Comparison of ENCODE assay signal across 9 cellular contexts in genomic region chr12:948238-948637, GRCh38. TPM values are rescaled to one million over a fixed set of nuclear protein-coding genes. Genes with fewer than 3 reads are reported as not detected.
DNase-seq lines count a peak whose midpoint lies in the region; ATAC-seq, FAIRE-seq and TF ChIP-seq lines count a peak whose summit lies in the region.
"Had no signal": no experiment of that assay in that cellular context is flagged by ENCODE, and none has a peak within 500 bp of the region (broad histone marks: within the 10 kb centered on the region; RNA-seq: fewer than 3 reads in every experiment).

No MANE protein-coding gene starts in this region.

- H3K4me1 Mint-ChIP-seq in activated T-cell treated with anti-CD3 and anti-CD28 coated beads, Interleukin-2, amount 50 U/mL, for 4 hours (ENCODE audit: low read depth): peaks cover 41% of the 10 kb centered on the region
- H3K4me1 Mint-ChIP-seq in activated naive CD8-positive, alpha-beta T cell treated with anti-CD3 and anti-CD28 coated beads, Interleukin-2, amount 50 U/mL, for 24 hours: peaks cover 51% of the 10 kb centered on the region

- no peaks in the 10 kb centered on the region for H3K9me3 ChIP-seq in kidney (ENCODE audit: control insufficient read depth in 1 of 2, low read length in 2 of 2)
- no peaks in the 10 kb centered on the region for H3K9me3 ChIP-seq in testis

- H3K4me3 Mint-ChIP-seq in activated T-cell treated with anti-CD3 and anti-CD28 coated beads, Interleukin-2, amount 50 U/mL, for 4 hours: peak overlapping the region; percentile 95
- H3K4me3 Mint-ChIP-seq in activated naive CD8-positive, alpha-beta T cell treated with anti-CD3 and anti-CD28 coated beads, Interleukin-2, amount 50 U/mL, for 24 hours: peak overlapping the region; percentile 97

- H3K36me3 ChIP-seq in kidney (ENCODE audit: control insufficient read depth in 1 of 2, insufficient read depth in 2 of 2, low read length in 2 of 2) (no peaks in the 10 kb centered on the region), testis (ENCODE audit: low read depth, missing control alignments) (no peaks in the 10 kb centered on the region)

- DNase-seq in activated T-cell treated with anti-CD3 and anti-CD28 coated beads, Interleukin-2, amount 50 U/mL, for 4 hours: no peak
- no peak for DNase-seq in activated T-cell treated with anti-CD3 and anti-CD28 coated beads, Interleukin-2, amount 50 U/mL, for 48 hours
- DNase-seq in activated naive CD8-positive, alpha-beta T cell treated with anti-CD3 and anti-CD28 coated beads, Interleukin-2, amount 50 U/mL, for 24 hours: no peak
- DNase-seq in kidney (no peak), testis (no peak), medulla oblongata (ENCODE audit: extremely low spot score) (no peak)

- H3K27ac ChIP-seq in kidney (ENCODE audit: low read depth in 2 of 2, low read length in 2 of 2) (no peak overlapping the region), testis (peak overlapping the region in 1 of 2 donors; percentile 89)

- intact Hi-C loops in kidney (cut with DNase I): no loop called here
- intact Hi-C loops in testis (cut with DNase I; ENCODE audit: low total_unique reads): no loop called here

- ATAC-seq in activated T-cell treated with anti-CD3 and anti-CD28 coated beads, Interleukin-2, amount 50 U/mL, for 4 hours: no peak
- no peak for ATAC-seq in activated naive CD8-positive, alpha-beta T cell treated with anti-CD3 and anti-CD28 coated beads, Interleukin-2, amount 50 U/mL, for 24 hours
- ATAC-seq in HG03045 (IDR thresholded peaks at IDR 0.05; ENCODE audit: unreplicated experiment) (no peak), GM18873 (IDR thresholded peaks at IDR 0.05; ENCODE audit: low FRiP score, unreplicated experiment) (no peak)

- peaks cover 11% of the 10 kb centered on the region for H3K36me3 Mint-ChIP-seq in activated T-cell treated with anti-CD3 and anti-CD28 coated beads, Interleukin-2, amount 50 U/mL, for 4 hours (ENCODE audit: insufficient read depth)
- peaks cover 23% of the 10 kb centered on the region for H3K36me3 Mint-ChIP-seq in activated naive CD8-positive, alpha-beta T cell treated with anti-CD3 and anti-CD28 coated beads, Interleukin-2, amount 50 U/mL, for 24 hours (ENCODE audit: low read depth)

- H3K27me3 Mint-ChIP-seq in activated T-cell treated with anti-CD3 and anti-CD28 coated beads, Interleukin-2, amount 50 U/mL, for 4 hours (ENCODE audit: low read depth): no peaks in the 10 kb centered on the region
- H3K27me3 Mint-ChIP-seq in activated naive CD8-positive, alpha-beta T cell treated with anti-CD3 and anti-CD28 coated beads, Interleukin-2, amount 50 U/mL, for 24 hours: peaks cover 2% of the 10 kb centered on the region

- peak overlapping the region; percentile 36 for H3K27ac Mint-ChIP-seq in activated naive CD8-positive, alpha-beta T cell treated with anti-CD3 and anti-CD28 coated beads, Interleukin-2, amount 50 U/mL, for 24 hours

- no peak overlapping the region for H3K9ac ChIP-seq in kidney (ENCODE audit: low read length in 2 of 2)

- WGBS in testis, 2 donors: 65 to 77% methylated on average over 9 of the region's 9 CpGs

- no peaks in the 10 kb centered on the region for H3K9me3 Mint-ChIP-seq in activated T-cell treated with anti-CD3 and anti-CD28 coated beads, Interleukin-2, amount 50 U/mL, for 4 hours
- no peaks in the 10 kb centered on the region for H3K9me3 Mint-ChIP-seq in activated naive CD8-positive, alpha-beta T cell treated with anti-CD3 and anti-CD28 coated beads, Interleukin-2, amount 50 U/mL, for 24 hours

- no peaks in the 10 kb centered on the region for H3K27me3 ChIP-seq in testis

- no peak for FAIRE-seq in kidney (lab: Jason Lieb, UNC)
- FAIRE-seq: urothelium cell line had no signal

- TF ChIP-seq CTCF in kidney (IDR thresholded peaks at IDR 0.05; ENCODE audit: borderline replicate concordance, extremely low read depth, insufficient read depth) (no peak), testis (IDR thresholded peaks at IDR 0.05) (no peak)

- no peak for TF ChIP-seq POLR2A in testis (IDR thresholded peaks at IDR 0.05)

- H3K4me3 ChIP-seq in kidney (ENCODE audit: low read length in 2 of 2) (peak overlapping the region; percentile 65 to 96), testis (peak overlapping the region; percentile 89 to 93)

- H3K4me1 ChIP-seq in kidney (ENCODE audit: control insufficient read depth in 1 of 2, insufficient read depth in 1 of 2, low read depth in 1 of 2, low read length in 2 of 2) (peaks cover 0 to 2% of the 10 kb centered on the region in 2 donors), testis (no peaks in the 10 kb centered on the region)

RNA-seq across cellular contexts. Expression of gene RAD52, which starts 1.3 kb away (rescaled TPM):
- 10 to 100 TPM in 2 of 3 donors, 1 to 10 TPM in 1; 8.0 to 12.1 (median 11.1) TPM for total RNA-seq in activated T-cell treated with anti-CD3 and anti-CD28 coated beads, Interleukin-2, amount 50 U/mL, for 4 hours
- total RNA-seq in kidney (17.1 TPM), testis (10 to 100 TPM; 20.9 to 29.1 TPM)
- polyA plus RNA-seq in kidney (ENCODE audit: insufficient read depth, low read depth, low replicate concordance) (6.4 TPM), testis (ENCODE audit: insufficient read depth, low read depth, low replicate concordance) (17.2 TPM)

RNA-seq across cellular contexts. Expression of gene ERC1, which starts 42.8 kb away (rescaled TPM):
- 10 to 100 TPM; 18.7 to 21.9 (median 20.6) TPM for total RNA-seq in activated T-cell treated with anti-CD3 and anti-CD28 coated beads, Interleukin-2, amount 50 U/mL, for 4 hours
- 68.3 TPM for total RNA-seq in kidney
- polyA plus RNA-seq in kidney (ENCODE audit: insufficient read depth, low read depth, low replicate concordance): 5.1 TPM
- 100 to 1,000 TPM; 106 to 109 TPM for total RNA-seq in testis
- polyA plus RNA-seq in testis (ENCODE audit: insufficient read depth, low read depth, low replicate concordance): 25.8 TPM
